ENCODE assay signal across 8 cellular contexts in the genomic region with DNA sequence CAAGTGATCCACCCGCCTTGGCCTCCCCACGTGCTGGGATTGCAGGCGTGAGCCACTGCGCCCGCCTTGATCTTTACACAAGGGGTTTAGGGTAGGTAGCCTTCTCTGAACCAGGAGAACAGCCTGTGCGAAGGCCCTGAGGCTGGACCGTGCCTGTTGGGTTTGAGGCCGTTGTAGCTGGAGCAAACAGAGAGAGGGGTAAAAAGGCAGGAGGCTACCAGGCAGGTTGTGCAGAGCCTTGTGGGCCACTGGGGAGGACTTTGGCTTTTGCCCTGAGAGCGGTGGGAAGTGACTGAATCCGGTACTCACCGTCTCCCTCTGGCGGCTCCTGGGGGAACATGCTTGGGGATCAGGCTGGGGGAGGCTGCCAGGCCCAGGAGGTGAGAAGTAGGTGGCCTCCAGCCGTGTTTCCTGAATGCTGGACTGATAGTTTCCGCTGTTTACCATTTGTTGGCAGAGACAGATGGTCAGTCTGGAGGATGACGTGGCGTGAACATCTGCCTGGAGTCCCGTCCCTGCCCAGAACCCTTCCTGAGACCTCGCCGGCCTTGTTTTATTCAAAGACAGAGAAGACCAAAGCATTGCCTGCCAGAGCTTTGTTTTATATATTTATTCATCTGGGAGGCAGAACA. TPM values are rescaled to one million over a fixed set of nuclear protein-coding genes. Genes with fewer than 3 reads are reported as not detected.
DNase-seq lines count a peak whose midpoint lies in the region; ATAC-seq and TF ChIP-seq lines count a peak whose summit lies in the region.

No MANE protein-coding gene starts in this region.

- WGBS in esophagus squamous epithelium, 2 donors: 43 to 49% methylated on average over 7 to 11 of the region's 19 CpGs

- peaks cover 75% of the 10 kb centered on the region for H3K36me3 Mint-ChIP-seq in activated T-cell treated with anti-CD3 and anti-CD28 coated beads, Interleukin-2, amount 50 U/mL, for 24 hours (ENCODE audit: low read depth)
- no peaks in the 10 kb centered on the region for H3K36me3 Mint-ChIP-seq in natural killer cell treated with Interleukin-12 subunit alpha and Interleukin-12 subunit beta and Interleukin-15 and Interleukin-18, amount 100 ng/mL, for 72 hours

- peaks cover 43 to 77% (median 44%) of the 10 kb centered on the region in 3 donors for H3K36me3 ChIP-seq in esophagus squamous epithelium

- H3K27ac ChIP-seq in esophagus squamous epithelium: peak overlapping the region in 3 of 4 donors; percentile 63 to 84 (median 63)

- no peaks in the 10 kb centered on the region for H3K9me3 Mint-ChIP-seq in activated T-cell treated with anti-CD3 and anti-CD28 coated beads, Interleukin-2, amount 50 U/mL, for 24 hours
- no peaks in the 10 kb centered on the region for H3K9me3 Mint-ChIP-seq in natural killer cell treated with Interleukin-12 subunit alpha and Interleukin-12 subunit beta and Interleukin-15 and Interleukin-18, amount 100 ng/mL, for 72 hours

- H3K9me3 ChIP-seq in esophagus squamous epithelium: no peaks in the 10 kb centered on the region

- DNase-seq in C1 segment of cervical spinal cord (lab: John Stamatoyannopoulos, UW): peak in 11 of 14 donors; percentile 11 to 66 (median 32)
- peak; percentile 71 for DNase-seq in HK-2 (ENCODE audit: unreplicated experiment)
- peak; percentile 98 for DNase-seq in OCI-M2 (lab: John Stamatoyannopoulos, UW; ENCODE audit: unreplicated experiment)
- peak; percentile 82 for DNase-seq in activated T-cell treated with anti-CD3 and anti-CD28 coated beads, Interleukin-2, amount 50 U/mL, for 24 hours
- no peak for DNase-seq in esophagus squamous epithelium (lab: John Stamatoyannopoulos, UW)
- peak; percentile 69 for DNase-seq in natural killer cell treated with Interleukin-12 subunit alpha and Interleukin-12 subunit beta and Interleukin-15 and Interleukin-18, amount 100 ng/mL, for 72 hours (ENCODE audit: low spot score)
- DNase-seq in stimulated activated naive CD4-positive, alpha-beta T cell treated with Interleukin-2 at 50 U/mL for 16 hours (lab: John Stamatoyannopoulos, UW): peak; percentile 60

- H3K4me1 ChIP-seq in esophagus squamous epithelium: peaks cover 0 to 20% (median 7%) of the 10 kb centered on the region in 3 donors

- H3K4me1 Mint-ChIP-seq in activated T-cell treated with anti-CD3 and anti-CD28 coated beads, Interleukin-2, amount 50 U/mL, for 24 hours (ENCODE audit: low read depth): peaks cover 2% of the 10 kb centered on the region
- peaks cover 0 to 7% of the 10 kb centered on the region in 2 donors for H3K4me1 Mint-ChIP-seq in natural killer cell treated with Interleukin-12 subunit alpha and Interleukin-12 subunit beta and Interleukin-15 and Interleukin-18, amount 100 ng/mL, for 72 hours (ENCODE audit: low read depth in 2 of 2)

- no peaks in the 10 kb centered on the region for H3K27me3 ChIP-seq in esophagus squamous epithelium

- H3K4me3 ChIP-seq in esophagus squamous epithelium: no peak overlapping the region

- no peaks in the 10 kb centered on the region for H3K27me3 Mint-ChIP-seq in activated T-cell treated with anti-CD3 and anti-CD28 coated beads, Interleukin-2, amount 50 U/mL, for 24 hours
- no peaks in the 10 kb centered on the region for H3K27me3 Mint-ChIP-seq in natural killer cell treated with Interleukin-12 subunit alpha and Interleukin-12 subunit beta and Interleukin-15 and Interleukin-18, amount 100 ng/mL, for 72 hours

- TF ChIP-seq CTCF in esophagus squamous epithelium (IDR thresholded peaks at IDR 0.05): peak; percentile 83 to 92 (median 87)

- peak overlapping the region; percentile 67 for H3K27ac Mint-ChIP-seq in activated T-cell treated with anti-CD3 and anti-CD28 coated beads, Interleukin-2, amount 50 U/mL, for 24 hours
- H3K27ac Mint-ChIP-seq in natural killer cell treated with Interleukin-12 subunit alpha and Interleukin-12 subunit beta and Interleukin-15 and Interleukin-18, amount 100 ng/mL, for 72 hours: peak overlapping the region in 1 of 2 donors; percentile 45

- peak; percentile 72 to 81 for ATAC-seq in natural killer cell treated with Interleukin-12 subunit alpha and Interleukin-12 subunit beta and Interleukin-15 and Interleukin-18, amount 100 ng/mL, for 72 hours
- ATAC-seq in HG02840 (IDR thresholded peaks at IDR 0.05; ENCODE audit: low FRiP score, unreplicated experiment): no peak

- no peak overlapping the region for H3K4me3 Mint-ChIP-seq in activated T-cell treated with anti-CD3 and anti-CD28 coated beads, Interleukin-2, amount 50 U/mL, for 24 hours
- no peak overlapping the region for H3K4me3 Mint-ChIP-seq in natural killer cell treated with Interleukin-12 subunit alpha and Interleukin-12 subunit beta and Interleukin-15 and Interleukin-18, amount 100 ng/mL, for 72 hours

- intact Hi-C loops in esophagus squamous epithelium (cut with DNase I): no loop called here

- no peak for TF ChIP-seq POLR2A in esophagus squamous epithelium (IDR thresholded peaks at IDR 0.05)

RNA-seq across cellular contexts. Expression of a gene that starts 24.6 kb away (rescaled TPM):
- 10 to 100 TPM in 1 of 4 donors, 1 to 10 TPM in 3; 2.9 to 10.9 (median 6.3) TPM for total RNA-seq in esophagus squamous epithelium
- 10 to 100 TPM; 26.6 to 48.3 TPM for total RNA-seq in natural killer cell treated with Interleukin-12 subunit alpha and Interleukin-12 subunit beta and Interleukin-15 and Interleukin-18, amount 100 ng/mL, for 72 hours

RNA-seq across cellular contexts. Expression of a gene that starts 41.7 kb away (rescaled TPM):
- 100 to 1,000 TPM in 3 of 4 donors, 10 to 100 TPM in 1; 58.9 to 207 (median 149) TPM for total RNA-seq in esophagus squamous epithelium
- total RNA-seq in natural killer cell treated with Interleukin-12 subunit alpha and Interleukin-12 subunit beta and Interleukin-15 and Interleukin-18, amount 100 ng/mL, for 72 hours: 100 to 1,000 TPM; 179 to 194 TPM
